8 cellular contexts compared by ENCODE assay signal in the genomic region with DNA sequence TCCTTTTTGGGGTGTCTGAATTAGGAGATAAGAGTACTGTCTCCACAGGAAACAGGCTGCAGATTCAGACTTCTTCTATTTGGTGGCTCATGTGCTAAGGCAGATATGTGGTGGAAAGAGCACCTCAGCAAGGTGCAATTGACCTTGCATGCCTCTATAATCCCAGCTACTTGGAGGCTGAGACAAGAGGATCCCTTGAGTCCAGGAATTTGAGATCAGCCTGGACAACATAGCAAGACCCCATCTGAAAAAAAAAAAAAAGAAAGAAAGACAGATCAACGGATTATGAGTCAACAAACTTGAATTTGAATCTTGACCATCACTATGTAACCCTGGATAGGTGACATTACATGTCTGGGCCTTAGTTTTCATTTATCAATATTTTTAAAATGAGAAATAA.
"Had no signal": no experiment of that assay in that cellular context is flagged by ENCODE, and none has a peak within 500 bp of the region (broad histone marks: within the 10 kb centered on the region; RNA-seq: fewer than 3 reads in every experiment).

No MANE protein-coding gene starts in this region.

- DNase-seq: GDM1, GF-D8 had no signal

- ATAC-seq: GM12878 had no signal

- H3K4me3 ChIP-seq: GM12878 had no signal

- FAIRE-seq: G401.6, GM12878, GM12891, GM12892, GM18507, GM19239 had no signal
